In genomic region chr13:78602561-78603239, GRCh38 we compare ENCODE assay signal across 8 cellular contexts. TPM values are rescaled to one million over a fixed set of nuclear protein-coding genes. Genes with fewer than 3 reads are reported as not detected.
A peak's percentile ranks its signal among the peaks of the same experiment; 100 is the strongest.
DNase-seq lines count a peak whose midpoint lies in the region; ATAC-seq and TF ChIP-seq lines count a peak whose summit lies in the region.

No MANE protein-coding gene starts in this region.

- peak; percentile 76 for DNase-seq in activated CD4-positive, alpha-beta T cell treated with anti-CD3 and anti-CD28 coated beads, Interleukin-2, amount 10 ng/mL, durations not matched to agents 24 days and 14 days
- DNase-seq in activated CD4-positive, alpha-beta T cell treated with anti-CD3 and anti-CD28 coated beads, Interleukin-2, amount 50 U/mL, for 1 hour = no peak
- DNase-seq in HEK293T (ENCODE audit: extremely low spot score) (peak; percentile 63), NCI-H2171 treated with DMSO at 0.1 percent for 48 hours (lab: John Stamatoyannopoulos, UW) (peak; percentile 20), endodermal cell (peak; percentile 72), psoas muscle (no peak), SKM-1 treated with dmso at 0.1 percent for 144 hours (lab: John Stamatoyannopoulos, UW; ENCODE audit: unreplicated experiment) (no peak), RKO (ENCODE audit: low spot score) (no peak)

- POLR2A ChIA-PET in HEK293T (lab: Yijun Ruan, JAX) = interaction anchor here (0.6 to 2.8 kb wide), 9 partner anchors 8 to 203 kb away, joined by 3 to 11 read pairs (median 4); no protein-coding TSS in a partner anchor

- TF ChIP-seq CTCF in endodermal cell (conservative IDR thresholded peaks at IDR 0.05) = no peak
- no peak for TF ChIP-seq CTCF in psoas muscle (IDR thresholded peaks at IDR 0.05)

- WGBS in endodermal cell (ENCODE audit: insufficient coverage in 1 of 2, insufficient read length in 1 of 2), 2 experiments = 0 to 1% methylated on average over 17 to 51 of the region's 51 CpGs
- 2 to 3% (median 3%) methylated on average over 49 to 51 of the region's 51 CpGs for WGBS in psoas muscle, 3 donors

- H3K27ac Mint-ChIP-seq in activated CD4-positive, alpha-beta T cell treated with anti-CD3 and anti-CD28 coated beads, Interleukin-2, amount 10 ng/mL, durations not matched to agents 24 days and 14 days = peak overlapping the region; percentile 76
- no peak overlapping the region for H3K27ac Mint-ChIP-seq in endodermal cell

- H3K36me3 ChIP-seq in endodermal cell (ENCODE audit: control insufficient read depth, insufficient read depth, low read length) = no peaks in the 10 kb centered on the region
- no peaks in the 10 kb centered on the region for H3K36me3 ChIP-seq in psoas muscle (ENCODE audit: insufficient read depth in 1 of 2, low read depth in 1 of 2)

- no peak for ATAC-seq in psoas muscle

- H3K9me3 ChIP-seq in endodermal cell (ENCODE audit: control insufficient read depth, low read length) (no peaks in the 10 kb centered on the region), psoas muscle (no peaks in the 10 kb centered on the region)

- no peaks in the 10 kb centered on the region for H3K9me3 Mint-ChIP-seq in activated CD4-positive, alpha-beta T cell treated with anti-CD3 and anti-CD28 coated beads, Interleukin-2, amount 10 ng/mL, durations not matched to agents 24 days and 14 days
- H3K9me3 Mint-ChIP-seq in endodermal cell = no peaks in the 10 kb centered on the region

- H3K27me3 ChIP-seq in endodermal cell (ENCODE audit: control insufficient read depth, insufficient read depth, low read length, poor library complexity, severe bottlenecking) (peaks cover 97% of the 10 kb centered on the region), psoas muscle (ENCODE audit: insufficient read depth in 3 of 3, low read length in 2 of 3) (peaks cover 0 to 91% (median 48%) of the 10 kb centered on the region in 3 donors)

- H3K4me1 ChIP-seq in endodermal cell (ENCODE audit: control insufficient read depth, insufficient read depth, low read length) (no peaks in the 10 kb centered on the region), psoas muscle (peaks cover 3% of the 10 kb centered on the region)

- intact Hi-C loops in activated CD4-positive, alpha-beta T cell treated with anti-CD3 and anti-CD28 coated beads, Interleukin-2, amount 10 ng/mL, durations not matched to agents 24 days and 14 days (cut with micrococcal nuclease) = loop anchor here (2.0 to 5.0 kb wide), 2 partner anchors 56 to 685 kb away; partner anchors contain the start of genes EDNRB and OBI1
- intact Hi-C loops in psoas muscle (cut with DNase I) = loop anchor here in 1 of 2 donors (10.0 kb wide), 1 partner anchor 52 kb away; the partner anchor contains the start of gene OBI1

- H3K9ac ChIP-seq in endodermal cell (ENCODE audit: extremely low read depth, low read length, poor library complexity, severe bottlenecking) = no peak overlapping the region

- peaks cover 12% of the 10 kb centered on the region for H3K36me3 Mint-ChIP-seq in activated CD4-positive, alpha-beta T cell treated with anti-CD3 and anti-CD28 coated beads, Interleukin-2, amount 10 ng/mL, durations not matched to agents 24 days and 14 days (ENCODE audit: low read depth)
- no peaks in the 10 kb centered on the region for H3K36me3 Mint-ChIP-seq in endodermal cell (ENCODE audit: low read depth)

- CTCF ChIA-PET in HEK293T (lab: Yijun Ruan, JAX) = interaction anchor here (0.8 kb wide), 2 partner anchors 151 to 362 kb away, joined by 3 read pairs; no protein-coding TSS in a partner anchor

- H3K4me3 ChIP-seq in endodermal cell (ENCODE audit: low read length) (peak overlapping the region; percentile 77), psoas muscle (peak overlapping the region; percentile 66)

- peak overlapping the region; percentile 80 for H3K4me3 Mint-ChIP-seq in activated CD4-positive, alpha-beta T cell treated with anti-CD3 and anti-CD28 coated beads, Interleukin-2, amount 10 ng/mL, durations not matched to agents 24 days and 14 days
- peak overlapping the region; percentile 55 for H3K4me3 Mint-ChIP-seq in endodermal cell

- no peak overlapping the region for H3K27ac ChIP-seq in endodermal cell (ENCODE audit: low read depth, low read length)
- no peak overlapping the region for H3K27ac ChIP-seq in psoas muscle

- peaks cover 85% of the 10 kb centered on the region for H3K27me3 Mint-ChIP-seq in activated CD4-positive, alpha-beta T cell treated with anti-CD3 and anti-CD28 coated beads, Interleukin-2, amount 10 ng/mL, durations not matched to agents 24 days and 14 days
- H3K27me3 Mint-ChIP-seq in endodermal cell (ENCODE audit: insufficient read depth) = peaks cover 96% of the 10 kb centered on the region

- H3K4me1 Mint-ChIP-seq in activated CD4-positive, alpha-beta T cell treated with anti-CD3 and anti-CD28 coated beads, Interleukin-2, amount 10 ng/mL, durations not matched to agents 24 days and 14 days = peaks cover 27% of the 10 kb centered on the region
- H3K4me1 Mint-ChIP-seq in endodermal cell = peaks cover 12% of the 10 kb centered on the region

TF ChIP-seq in HEK293T, 16 proteins besides CTCF, POLR2A, EP300 and RAD21:
- TF ChIP-seq ARNT (IDR thresholded peaks at IDR 0.05) (no peak), NFRKB (IDR thresholded peaks at IDR 0.05) (no peak), L3MBTL2 (conservative IDR thresholded peaks at IDR 0.05) (peak; percentile 90)

RNA-seq across cellular contexts. Expression of gene POU4F1, which starts 0.7 kb away (rescaled TPM):
- total RNA-seq in activated CD4-positive, alpha-beta T cell treated with anti-CD3 and anti-CD28 coated beads, Interleukin-2, amount 10 ng/mL, durations not matched to agents 24 days and 14 days = 0.12 and 0.14 TPM in 2 replicates
- total RNA-seq in endodermal cell (under 1 TPM; 0.11 to 0.15 TPM), psoas muscle (1 to 10 TPM in 1 of 4 donors, under 1 TPM in 3; 0.04 to 2.6 (median 0.50) TPM)
- polyA plus RNA-seq in endodermal cell (2013, experiment 1 of 2) = 11.4 TPM
- polyA plus RNA-seq in endodermal cell (2013, experiment 2 of 2) = 8.4 TPM
- polyA plus RNA-seq in psoas muscle = under 1 TPM in 2 of 3 donors, not detected in 1; 0.06 to 0.12 TPM

RNA-seq across cellular contexts. Expression of gene OBI1, which starts 56.3 kb away (rescaled TPM):
- 21.4 and 22.6 TPM in 2 replicates for total RNA-seq in activated CD4-positive, alpha-beta T cell treated with anti-CD3 and anti-CD28 coated beads, Interleukin-2, amount 10 ng/mL, durations not matched to agents 24 days and 14 days
- total RNA-seq in endodermal cell (10 to 100 TPM; 16.7 to 28.6 TPM), psoas muscle (1 to 10 TPM; 4.3 to 5.7 (median 5.2) TPM)
- polyA plus RNA-seq in endodermal cell (2013, experiment 1 of 2) = 25.0 TPM
- polyA plus RNA-seq in endodermal cell (2013, experiment 2 of 2) = 22.9 TPM
- polyA plus RNA-seq in psoas muscle = 10 to 100 TPM in 1 of 3 donors, 1 to 10 TPM in 2; 4.7 to 16.5 (median 5.0) TPM

Comparison
In these comparisons a context has a peak if more than half of its experiments do, and no peak if none do; other contexts are left out.
1. DNase-seq: peak in activated CD4-positive, alpha-beta T cell treated with anti-CD3 and anti-CD28 coated beads, Interleukin-2, amount 10 ng/mL, durations not matched to agents 24 days and 14 days (single experiment), HEK293T (single experiment), NCI-H2171 treated with DMSO at 0.1 percent for 48 hours (single experiment) and endodermal cell (single experiment); none in activated CD4-positive, alpha-beta T cell treated with anti-CD3 and anti-CD28 coated beads, Interleukin-2, amount 50 U/mL, for 1 hour (single experiment), psoas muscle (0 of 2), SKM-1 treated with dmso at 0.1 percent for 144 hours (single experiment) and RKO (single experiment).